In the genomic region with DNA sequence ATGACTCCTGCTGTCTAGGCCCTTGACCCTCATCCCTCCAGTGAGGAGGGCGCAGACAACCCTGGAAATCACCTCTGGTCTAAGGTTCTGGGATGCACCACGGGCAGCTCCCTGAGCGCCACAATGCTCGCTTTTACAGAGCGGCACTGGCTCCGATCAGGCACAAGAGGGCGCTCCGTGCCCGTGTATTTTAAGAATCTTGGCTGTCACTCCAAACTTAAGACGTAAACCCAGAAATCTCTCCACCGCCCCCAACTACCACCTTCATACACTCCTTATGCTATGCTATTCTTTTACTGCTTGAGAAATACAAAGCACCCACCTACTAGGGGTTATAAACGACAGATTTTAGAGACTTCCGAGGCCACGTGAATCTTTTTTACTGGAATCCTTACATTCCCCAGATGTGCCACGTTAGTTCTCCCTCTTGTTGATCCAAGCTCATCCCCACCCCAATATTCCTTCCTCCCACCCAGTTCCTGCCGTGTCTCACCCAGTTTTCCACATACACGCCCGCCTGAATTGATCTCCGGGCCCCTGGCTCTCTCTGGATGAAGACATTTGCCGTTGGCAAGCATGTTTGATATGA, we compare ENCODE assay signal across 8 cellular contexts.
DNase-seq lines count a peak whose midpoint lies in the region; ATAC-seq and TF ChIP-seq lines count a peak whose summit lies in the region.

No MANE protein-coding gene starts in this region.

- H3K27ac ChIP-seq in RWPE1 (no peak overlapping the region), neural cell (ENCODE audit: low read length) (no peak overlapping the region)

- H3K9me2 ChIP-seq in neural cell (ENCODE audit: insufficient read depth, low read length), result no peaks in the 10 kb centered on the region

- no peaks in the 10 kb centered on the region for H3K36me3 ChIP-seq in neural cell (ENCODE audit: insufficient read depth, low read length)

- H3K79me2 ChIP-seq in neural cell (replicated peaks; ENCODE audit: insufficient read depth, low read length), result no peaks in the 10 kb centered on the region

- no peak overlapping the region for H2AFZ ChIP-seq in neural cell (ENCODE audit: low read depth, low read length)

- POLR2A ChIA-PET in RWPE1 (lab: Yijun Ruan, JAX; ENCODE audit: low non-redundant PET), result no interaction called here

- H4K20me1 ChIP-seq in neural cell (ENCODE audit: insufficient read depth), result no peaks in the 10 kb centered on the region

- no peak overlapping the region for H3K9ac ChIP-seq in neural cell (ENCODE audit: low read length)

- TF ChIP-seq RAD21 in neural cell (conservative IDR thresholded peaks at IDR 0.05), result peak; percentile 96

- no peak overlapping the region for H3K4me3 ChIP-seq in GM12875 (ENCODE audit: low read depth, low read length)
- no peak overlapping the region for H3K4me3 ChIP-seq in neural cell (ENCODE audit: low read length)

- DNase-seq in AG20443 (ENCODE audit: low spot score), result peak; percentile 76
- peak; percentile 34 for DNase-seq in HuH-7 (ENCODE audit: low spot score)
- peak; percentile 21 for DNase-seq in RWPE1 (ENCODE audit: low spot score)
- peak; percentile 53 to 71 for DNase-seq in erythroblast (lab: John Stamatoyannopoulos, UW)
- DNase-seq in activated gamma-delta T cell treated with Interleukin-2 at 50 U/mL for 16 hours, result no peak

- TF ChIP-seq CTCF in GM12875 (IDR thresholded peaks at IDR 0.05; ENCODE audit: borderline replicate concordance, insufficient read depth, low read depth, low read length) (peak; percentile 81), RWPE1 (conservative IDR thresholded peaks at IDR 0.05; ENCODE audit: low read depth) (peak; percentile 74), neural cell (IDR thresholded peaks at IDR 0.05; ENCODE audit: poor library complexity, severe bottlenecking) (peak; percentile 95)

- no peak overlapping the region for H3K4me2 ChIP-seq in neural cell (ENCODE audit: low read length)

- ATAC-seq in GM19324 (IDR thresholded peaks at IDR 0.05; ENCODE audit: low FRiP score, unreplicated experiment), result no peak

- no peaks in the 10 kb centered on the region for H3F3A ChIP-seq in neural cell (ENCODE audit: insufficient read depth, low read length, poor library complexity, severe bottlenecking)

- H3K9me3 ChIP-seq in neural cell (ENCODE audit: low read length), result no peaks in the 10 kb centered on the region

- no peak for TF ChIP-seq POLR2A in erythroblast (IDR thresholded peaks at IDR 0.05; ENCODE audit: low read length)

- CTCF ChIA-PET in RWPE1 (lab: Yijun Ruan, JAX), result interaction anchor here (0.6 to 2.1 kb wide), 10 partner anchors 9 to 1057 kb away, joined by 3 to 29 read pairs (median 4); no protein-coding TSS in a partner anchor

- TF ChIP-seq EP300 in neural cell (conservative IDR thresholded peaks at IDR 0.05; ENCODE audit: poor library complexity, severe bottlenecking), result no peak

- H3K27me3 ChIP-seq in neural cell (ENCODE audit: insufficient read depth, low read depth, low read length), result peaks cover 7% of the 10 kb centered on the region

TF ChIP-seq in neural cell, 6 proteins besides CTCF, POLR2A, EP300 and RAD21:
- TF ChIP-seq TAF1 (IDR thresholded peaks at IDR 0.05; ENCODE audit: low read depth), result no peak
- TF ChIP-seq SMC3 (conservative IDR thresholded peaks at IDR 0.05; ENCODE audit: poor library complexity), result peak; percentile 96
